27 cellular contexts compared by ENCODE assay signal in the genomic region with DNA sequence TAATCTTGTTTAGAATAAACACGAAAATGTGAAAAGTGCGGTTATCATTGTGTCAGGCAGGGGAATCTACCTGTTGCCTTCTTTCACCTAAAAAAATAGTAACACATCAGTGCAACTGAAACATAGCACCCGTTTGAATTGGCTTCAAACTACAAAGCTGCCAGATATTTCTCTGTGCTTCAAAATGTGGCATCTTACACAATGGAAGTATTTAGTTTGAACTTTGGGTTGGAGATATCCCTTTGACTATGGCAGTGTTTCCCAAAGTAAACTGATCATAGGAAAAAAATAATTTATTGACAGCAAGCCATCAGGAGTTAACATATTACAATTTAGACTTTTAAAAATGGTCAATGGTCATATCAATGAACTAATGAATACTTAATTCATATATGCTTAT.
"Had no signal": no experiment of that assay in that cellular context is flagged by ENCODE, and none has a peak within 500 bp of the region (broad histone marks: within the 10 kb centered on the region; RNA-seq: fewer than 3 reads in every experiment).

No MANE protein-coding gene starts in this region.

- ATAC-seq: stimulated activated effector memory CD8-positive, alpha-beta T cell treated with anti-CD3 and anti-CD28 coated beads, Interleukin-12 subunit alpha, Interleukin-12 subunit beta, amount 100 ng/mL, for 72 hours; stimulated activated memory B cell treated with anti-CD40 and anti-IgM and Interleukin-4, amounts not matched to agents 10 μg/mL and 1 μg/mL and 100 μg/mL, for 72 hours; stimulated activated naive B cell treated with anti-CD40 and anti-IgM and Interleukin-4, amounts not matched to agents 10 μg/mL and 1 μg/mL and 100 μg/mL, for 72 hours; stimulated activated naive CD8-positive, alpha-beta T cell treated with anti-CD3 and anti-CD28 coated beads, Interleukin-15, amount 100 ng/mL, for 72 hours; stimulated activated naive CD8-positive, alpha-beta T cell treated with anti-CD3 and anti-CD28 coated beads, Interleukin-15, Interleukin-2, amounts not matched to agents 100 U/mL and 50 U/mL, for 24 hours; upper lobe of right lung had no signal

- H3K9me3 ChIP-seq: stomach, suprapubic skin, testis, thoracic aorta, thyroid gland, tibial artery, tibial nerve, transverse colon, upper lobe of left lung, upper lobe of right lung, uterus, vagina had no signal

- H3K27me3 ChIP-seq: testis, thyroid gland, tibial artery, tibial nerve, uterus, vagina had no signal

- FAIRE-seq: urothelium cell line had no signal

- H3K36me3 ChIP-seq: stomach, suprapubic skin, thoracic aorta, thyroid gland, tibial artery, tibial nerve, transverse colon, upper lobe of left lung, upper lobe of right lung, uterus, vagina had no signal

- H3K27ac ChIP-seq: stomach, suprapubic skin, testis, thoracic aorta, thyroid gland, tibial artery, tibial nerve, transverse colon, upper lobe of left lung, upper lobe of right lung, uterus, vagina had no signal

- H3K4me3 ChIP-seq: stomach, suprapubic skin, testis, thoracic aorta, thyroid gland, tibial artery, tibial nerve, transverse colon, upper lobe of left lung, upper lobe of right lung, uterus, vagina had no signal

- DNase-seq: stimulated activated CD4-positive, alpha-beta T cell treated with anti-CD3 and anti-CD28 coated beads, Interleukin-2, amount 100 ng/mL, for 48 hours; stimulated activated CD4-positive, alpha-beta T cell treated with anti-CD3 and anti-CD28 coated beads, Interleukin-4, amount 100 ng/mL, for 1 hour; stimulated activated CD4-positive, alpha-beta T cell treated with anti-CD3 and anti-CD28 coated beads, Interleukin-4, amount 100 ng/mL, for 24 hours; stimulated activated CD4-positive, alpha-beta T cell treated with anti-CD3 and anti-CD28 coated beads, Interleukin-4, amount 100 ng/mL, for 4 hours; stimulated activated CD8-positive, alpha-beta memory T cell treated with anti-CD3 and anti-CD28 coated beads, Interleukin-4, amount 100 ng/mL, for 48 hours; stimulated activated naive B cell treated with anti-CD40 and anti-IgM and Interleukin-4, amounts not matched to agents 10 μg/mL and 1 μg/mL and 100 μg/mL, for 72 hours; stimulated activated naive CD4-positive, alpha-beta T cell; stimulated activated naive CD4-positive, alpha-beta T cell treated with Interleukin-2 at 50 U/mL for 16 hours; stimulated activated naive CD8-positive, alpha-beta T cell treated with anti-CD3 and anti-CD28 coated beads, Interleukin-15, amount 100 ng/mL, for 72 hours; stimulated activated naive CD8-positive, alpha-beta T cell treated with anti-CD3 and anti-CD28 coated beads, Interleukin-15, Interleukin-2, amounts not matched to agents 100 U/mL and 50 U/mL, for 24 hours; stomach; substantia nigra; testis; thyroid gland; tibial artery; transverse colon; trophoblast cell; upper lobe of left lung; upper lobe of right lung; uterus had no signal
